21 cellular contexts compared by ENCODE assay signal in the genomic region with DNA sequence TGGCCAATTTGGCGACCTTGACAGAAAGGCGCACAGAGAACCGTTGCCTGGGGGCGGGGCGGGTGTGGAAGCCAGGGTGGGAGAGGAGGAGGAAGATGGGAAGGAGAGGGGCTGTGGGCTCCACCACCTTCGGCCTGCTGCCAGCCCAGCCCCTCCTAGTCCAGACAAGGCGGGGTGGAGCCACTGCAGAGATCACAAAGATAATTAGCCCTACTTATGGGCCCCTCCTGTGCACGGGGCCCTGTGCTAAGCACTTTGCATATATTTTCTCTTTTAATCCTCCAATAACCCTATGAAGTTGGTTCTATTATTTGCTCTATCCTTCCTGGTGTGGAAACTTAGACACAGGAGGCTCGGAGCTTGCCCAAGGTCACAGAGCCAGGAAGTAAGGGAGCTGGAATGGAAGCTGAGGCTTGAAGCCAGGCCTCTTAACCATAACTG. TPM values are rescaled to one million over a fixed set of nuclear protein-coding genes. Genes with fewer than 3 reads are reported as not detected.
DNase-seq lines count a peak whose midpoint lies in the region; ATAC-seq and TF ChIP-seq lines count a peak whose summit lies in the region.
"Had no signal": no experiment of that assay in that cellular context is flagged by ENCODE, and none has a peak within 500 bp of the region (broad histone marks: within the 10 kb centered on the region; RNA-seq: fewer than 3 reads in every experiment).

No MANE protein-coding gene starts in this region.

- H3K4me1 ChIP-seq in HAP-1 (peaks cover 14% of the 10 kb centered on the region), testis (peaks cover 22% of the 10 kb centered on the region)

- DNase-seq in HAP-1 (ENCODE audit: low spot score in 2 of 2) (peak; percentile 68 to 80), WERI-Rb-1 (peak; percentile 52), nephron progenitor cell (no peak), testis (peak; percentile 43), iPS-NIHi7 (ENCODE audit: extremely low spot score) (no peak)
- DNase-seq in stimulated activated effector memory CD8-positive, alpha-beta T cell treated with anti-CD3 and anti-CD28 coated beads, Interleukin-12 subunit alpha, Interleukin-12 subunit beta, amount 100 ng/mL, for 72 hours (ENCODE audit: low spot score in 2 of 2), result no peak
- DNase-seq: DMS53, EL, MV-4-11, NCI-H187, NCI-H2107, NCI-H2227 treated with DMSO at 0.1 percent for 48 hours, NCI-H510A treated with DMSO at 0.1 percent for 48 hours, Right ventricle myocardium superior had no signal

- peaks cover 81% of the 10 kb centered on the region for H3K4me1 Mint-ChIP-seq in nephron progenitor cell
- H3K4me1 Mint-ChIP-seq in stimulated activated effector memory CD8-positive, alpha-beta T cell treated with anti-CD3 and anti-CD28 coated beads, Interleukin-12 subunit alpha, Interleukin-12 subunit beta, amount 100 ng/mL, for 72 hours, result peaks cover 17% of the 10 kb centered on the region

- TF ChIP-seq POLR2A in testis (IDR thresholded peaks at IDR 0.05), result no peak

- TF ChIP-seq CTCF in WERI-Rb-1 (IDR thresholded peaks at IDR 0.05; ENCODE audit: low read depth, low read length), result no peak
- no peak for TF ChIP-seq CTCF in nephron progenitor cell (IDR thresholded peaks at IDR 0.05)
- no peak for TF ChIP-seq CTCF in testis (IDR thresholded peaks at IDR 0.05)

- no peaks in the 10 kb centered on the region for H3K36me3 Mint-ChIP-seq in nephron progenitor cell (ENCODE audit: low read depth)
- H3K36me3 Mint-ChIP-seq in stimulated activated effector memory CD8-positive, alpha-beta T cell treated with anti-CD3 and anti-CD28 coated beads, Interleukin-12 subunit alpha, Interleukin-12 subunit beta, amount 100 ng/mL, for 72 hours, result no peaks in the 10 kb centered on the region

- 50 to 61% methylated on average over 9 of the region's 9 CpGs for WGBS in testis, 2 donors

- in situ Hi-C loops in HAP-1 (cut with MboI; ENCODE audit: low sequenced_read_pairs), result no loop called here

- H3K36me3 ChIP-seq in HAP-1 (replicated peaks), result no peaks in the 10 kb centered on the region
- H3K36me3 ChIP-seq in WERI-Rb-1, result no peaks in the 10 kb centered on the region
- no peaks in the 10 kb centered on the region for H3K36me3 ChIP-seq in testis (ENCODE audit: low read depth, missing control alignments)
- H3K36me3 ChIP-seq: BLaER1 had no signal

- H3K27me3 Mint-ChIP-seq in nephron progenitor cell (ENCODE audit: low read depth, poor library complexity), result peaks cover 50% of the 10 kb centered on the region

- intact Hi-C loops in testis (cut with DNase I; ENCODE audit: low total_unique reads), result no loop called here

- no peak for ATAC-seq in stimulated activated effector memory CD8-positive, alpha-beta T cell treated with anti-CD3 and anti-CD28 coated beads, Interleukin-12 subunit alpha, Interleukin-12 subunit beta, amount 100 ng/mL, for 72 hours
- ATAC-seq in HG02623 (IDR thresholded peaks at IDR 0.05; ENCODE audit: unreplicated experiment), result no peak

- no peaks in the 10 kb centered on the region for H3K9me3 ChIP-seq in HAP-1
- no peaks in the 10 kb centered on the region for H3K9me3 ChIP-seq in WERI-Rb-1 (ENCODE audit: severe bottlenecking)
- H3K9me3 ChIP-seq in testis, result no peaks in the 10 kb centered on the region
- H3K9me3 ChIP-seq: BLaER1 had no signal

- H3K9me3 Mint-ChIP-seq in nephron progenitor cell, result no peaks in the 10 kb centered on the region
- H3K9me3 Mint-ChIP-seq in stimulated activated effector memory CD8-positive, alpha-beta T cell treated with anti-CD3 and anti-CD28 coated beads, Interleukin-12 subunit alpha, Interleukin-12 subunit beta, amount 100 ng/mL, for 72 hours, result no peaks in the 10 kb centered on the region
- H3K9me3 Mint-ChIP-seq: CD4-positive, alpha-beta memory T cell had no signal

- no peak overlapping the region for H3K27ac Mint-ChIP-seq in nephron progenitor cell
- H3K27ac Mint-ChIP-seq in stimulated activated effector memory CD8-positive, alpha-beta T cell treated with anti-CD3 and anti-CD28 coated beads, Interleukin-12 subunit alpha, Interleukin-12 subunit beta, amount 100 ng/mL, for 72 hours, result no peak overlapping the region
- H3K27ac Mint-ChIP-seq: CD4-positive, alpha-beta memory T cell had no signal

- H3K27me3 ChIP-seq in HAP-1 (ENCODE audit: low read depth) (peaks cover 4% of the 10 kb centered on the region; the same call in 1 of the 2 replicates), WERI-Rb-1 (ENCODE audit: insufficient read depth, low read depth, severe bottlenecking) (no peaks in the 10 kb centered on the region), testis (no peaks in the 10 kb centered on the region)

- no peak overlapping the region; the same call in 1 of the 2 replicates for H3K27ac ChIP-seq in WERI-Rb-1
- H3K27ac ChIP-seq in testis, result peak overlapping the region in 1 of 2 donors; percentile 36
- H3K27ac ChIP-seq: BLaER1, HL-60, KMS-11 had no signal

- H3K4me3 Mint-ChIP-seq in nephron progenitor cell, result peak overlapping the region; percentile 61
- H3K4me3 Mint-ChIP-seq in stimulated activated effector memory CD8-positive, alpha-beta T cell treated with anti-CD3 and anti-CD28 coated beads, Interleukin-12 subunit alpha, Interleukin-12 subunit beta, amount 100 ng/mL, for 72 hours, result no peak overlapping the region

- H3K4me3 ChIP-seq in HAP-1 (no peak overlapping the region), WERI-Rb-1 (ENCODE audit: low read depth, low read length) (no peak overlapping the region), testis (no peak overlapping the region)
- H3K4me3 ChIP-seq: BLaER1 had no signal

RNA-seq across cellular contexts. Expression of a gene that starts 13.7 kb away (rescaled TPM):
- total RNA-seq in testis, result 1 to 10 TPM; 2.7 to 8.7 TPM
- 4.3 TPM for polyA plus RNA-seq in testis (ENCODE audit: insufficient read depth, low read depth, low replicate concordance)
- total RNA-seq: CD4-positive, alpha-beta memory T cell; HT1080; Right ventricle myocardium superior had no signal
- polyA plus RNA-seq: CD4-positive, alpha-beta memory T cell had no signal

RNA-seq across cellular contexts. Expression of a gene that starts 18.8 kb away (rescaled TPM):
- 1 to 10 TPM in 1 of 2 donors, under 1 TPM in 1; 0.87 to 1.2 TPM for total RNA-seq in testis
- 0.86 TPM for polyA plus RNA-seq in testis (ENCODE audit: insufficient read depth, low read depth, low replicate concordance)
- total RNA-seq: A673; CD4-positive, alpha-beta memory T cell; HT1080 had no signal
- polyA plus RNA-seq: CD4-positive, alpha-beta memory T cell had no signal

RNA-seq across cellular contexts. Expression of a gene that starts 24.6 kb away (rescaled TPM):
- under 1 TPM; 0.16 to 0.56 TPM for total RNA-seq in testis
- polyA plus RNA-seq in testis (ENCODE audit: insufficient read depth, low read depth, low replicate concordance), result 0.63 TPM
- total RNA-seq: A673; CD4-positive, alpha-beta memory T cell; HT1080; Right ventricle myocardium superior had no signal
- polyA plus RNA-seq: CD4-positive, alpha-beta memory T cell had no signal

RNA-seq across cellular contexts. Expression of a gene that starts 38.1 kb away (rescaled TPM):
- total RNA-seq in testis, result not detected
- polyA plus RNA-seq in testis (ENCODE audit: insufficient read depth, low read depth, low replicate concordance), result 0.26 TPM
- total RNA-seq: A673; CD4-positive, alpha-beta memory T cell; HT1080; Right ventricle myocardium superior had no signal
- polyA plus RNA-seq: CD4-positive, alpha-beta memory T cell had no signal

RNA-seq across cellular contexts. Expression of a gene that starts 45.4 kb away (rescaled TPM):
- under 1 TPM in 1 of 2 donors, not detected in 1; 0.43 TPM for total RNA-seq in testis
- polyA plus RNA-seq in testis (ENCODE audit: insufficient read depth, low read depth, low replicate concordance), result 0.16 TPM
- total RNA-seq: A673; CD4-positive, alpha-beta memory T cell; HT1080; Right ventricle myocardium superior had no signal
- polyA plus RNA-seq: CD4-positive, alpha-beta memory T cell had no signal

Comparison
In these comparisons a context has a peak if more than half of its experiments do, and no peak if none do; other contexts are left out.
1. DNase-seq: peak in HAP-1 (2 of 2), WERI-Rb-1 (single experiment) and testis (single experiment); none in nephron progenitor cell (single experiment), iPS-NIHi7 (single experiment) and stimulated activated effector memory CD8-positive, alpha-beta T cell treated with anti-CD3 and anti-CD28 coated beads, Interleukin-12 subunit alpha, Interleukin-12 subunit beta, amount 100 ng/mL, for 72 hours (0 of 2).